In the genomic region with DNA sequence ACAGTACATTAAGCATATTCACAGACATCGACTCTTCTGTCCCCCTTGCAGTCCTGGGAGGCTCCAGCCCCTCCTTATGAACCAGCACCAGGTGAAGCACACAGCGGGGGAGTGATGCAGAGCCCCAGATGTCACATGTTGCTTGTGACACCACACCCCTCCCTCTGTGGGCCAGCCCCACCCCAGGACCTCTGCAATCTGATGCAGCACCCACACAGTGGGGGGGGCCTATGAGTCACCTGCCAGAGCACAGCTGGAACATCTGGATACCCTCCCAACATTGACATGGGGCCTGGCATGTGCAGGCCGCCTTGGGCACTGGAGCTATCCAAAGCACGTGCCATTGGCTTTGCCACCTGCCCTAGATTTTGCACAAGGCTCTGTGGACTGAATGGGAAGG, we compare ENCODE assay signal across 1 cellular context.
TF ChIP-seq lines count a peak whose summit lies in the region.

No MANE protein-coding gene starts in this region.

TF ChIP-seq in GM23338, 12 proteins besides CTCF, POLR2A, EP300 and RAD21 (continued from another document):
- TF ChIP-seq, protein P1, sequence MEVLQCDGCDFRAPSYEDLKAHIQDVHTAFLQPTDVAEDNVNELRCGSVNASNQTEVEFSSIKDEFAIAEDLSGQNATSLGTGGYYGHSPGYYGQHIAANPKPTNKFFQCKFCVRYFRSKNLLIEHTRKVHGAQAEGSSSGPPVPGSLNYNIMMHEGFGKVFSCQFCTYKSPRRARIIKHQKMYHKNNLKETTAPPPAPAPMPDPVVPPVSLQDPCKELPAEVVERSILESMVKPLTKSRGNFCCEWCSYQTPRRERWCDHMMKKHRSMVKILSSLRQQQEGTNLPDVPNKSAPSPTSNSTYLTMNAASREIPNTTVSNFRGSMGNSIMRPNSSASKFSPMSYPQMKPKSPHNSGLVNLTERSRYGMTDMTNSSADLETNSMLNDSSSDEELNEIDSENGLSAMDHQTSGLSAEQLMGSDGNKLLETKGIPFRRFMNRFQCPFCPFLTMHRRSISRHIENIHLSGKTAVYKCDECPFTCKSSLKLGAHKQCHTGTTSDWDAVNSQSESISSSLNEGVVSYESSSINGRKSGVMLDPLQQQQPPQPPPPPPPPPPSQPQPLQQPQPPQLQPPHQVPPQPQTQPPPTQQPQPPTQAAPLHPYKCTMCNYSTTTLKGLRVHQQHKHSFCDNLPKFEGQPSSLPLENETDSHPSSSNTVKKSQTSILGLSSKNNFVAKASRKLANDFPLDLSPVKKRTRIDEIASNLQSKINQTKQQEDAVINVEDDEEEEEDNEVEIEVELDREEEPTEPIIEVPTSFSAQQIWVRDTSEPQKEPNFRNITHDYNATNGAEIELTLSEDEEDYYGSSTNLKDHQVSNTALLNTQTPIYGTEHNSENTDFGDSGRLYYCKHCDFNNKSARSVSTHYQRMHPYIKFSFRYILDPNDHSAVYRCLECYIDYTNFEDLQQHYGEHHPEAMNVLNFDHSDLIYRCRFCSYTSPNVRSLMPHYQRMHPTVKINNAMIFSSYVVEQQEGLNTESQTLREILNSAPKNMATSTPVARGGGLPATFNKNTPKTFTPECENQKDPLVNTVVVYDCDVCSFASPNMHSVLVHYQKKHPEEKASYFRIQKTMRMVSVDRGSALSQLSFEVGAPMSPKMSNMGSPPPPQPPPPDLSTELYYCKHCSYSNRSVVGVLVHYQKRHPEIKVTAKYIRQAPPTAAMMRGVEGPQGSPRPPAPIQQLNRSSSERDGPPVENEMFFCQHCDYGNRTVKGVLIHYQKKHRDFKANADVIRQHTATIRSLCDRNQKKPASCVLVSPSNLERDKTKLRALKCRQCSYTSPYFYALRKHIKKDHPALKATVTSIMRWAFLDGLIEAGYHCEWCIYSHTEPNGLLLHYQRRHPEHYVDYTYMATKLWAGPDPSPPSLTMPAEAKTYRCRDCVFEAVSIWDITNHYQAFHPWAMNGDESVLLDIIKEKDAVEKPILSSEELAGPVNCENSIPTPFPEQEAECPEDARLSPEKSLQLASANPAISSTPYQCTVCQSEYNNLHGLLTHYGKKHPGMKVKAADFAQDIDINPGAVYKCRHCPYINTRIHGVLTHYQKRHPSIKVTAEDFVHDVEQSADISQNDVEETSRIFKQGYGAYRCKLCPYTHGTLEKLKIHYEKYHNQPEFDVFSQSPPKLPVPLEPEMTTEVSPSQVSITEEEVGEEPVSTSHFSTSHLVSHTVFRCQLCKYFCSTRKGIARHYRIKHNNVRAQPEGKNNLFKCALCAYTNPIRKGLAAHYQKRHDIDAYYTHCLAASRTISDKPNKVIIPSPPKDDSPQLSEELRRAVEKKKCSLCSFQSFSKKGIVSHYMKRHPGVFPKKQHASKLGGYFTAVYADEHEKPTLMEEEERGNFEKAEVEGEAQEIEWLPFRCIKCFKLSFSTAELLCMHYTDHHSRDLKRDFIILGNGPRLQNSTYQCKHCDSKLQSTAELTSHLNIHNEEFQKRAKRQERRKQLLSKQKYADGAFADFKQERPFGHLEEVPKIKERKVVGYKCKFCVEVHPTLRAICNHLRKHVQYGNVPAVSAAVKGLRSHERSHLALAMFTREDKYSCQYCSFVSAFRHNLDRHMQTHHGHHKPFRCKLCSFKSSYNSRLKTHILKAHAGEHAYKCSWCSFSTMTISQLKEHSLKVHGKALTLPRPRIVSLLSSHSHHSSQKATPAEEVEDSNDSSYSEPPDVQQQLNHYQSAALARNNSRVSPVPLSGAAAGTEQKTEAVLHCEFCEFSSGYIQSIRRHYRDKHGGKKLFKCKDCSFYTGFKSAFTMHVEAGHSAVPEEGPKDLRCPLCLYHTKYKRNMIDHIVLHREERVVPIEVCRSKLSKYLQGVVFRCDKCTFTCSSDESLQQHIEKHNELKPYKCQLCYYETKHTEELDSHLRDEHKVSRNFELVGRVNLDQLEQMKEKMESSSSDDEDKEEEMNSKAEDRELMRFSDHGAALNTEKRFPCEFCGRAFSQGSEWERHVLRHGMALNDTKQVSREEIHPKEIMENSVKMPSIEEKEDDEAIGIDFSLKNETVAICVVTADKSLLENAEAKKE (CRISPR knock-in tag; IDR thresholded peaks at IDR 0.05) = no peak
- TF ChIP-seq POLR2AphosphoS5 (IDR thresholded peaks at IDR 0.05; ENCODE audit: low read depth) = no peak
- TF ChIP-seq ZNF114 (CRISPR knock-in tag; IDR thresholded peaks at IDR 0.05) = no peak
- no peak for TF ChIP-seq ZNF331 (CRISPR knock-in tag; IDR thresholded peaks at IDR 0.05; ENCODE audit: low read depth)
